Comparison of ENCODE assay signal across 8 cellular contexts in genomic region chr9:36470891-36471290, GRCh38.
A peak's percentile ranks its signal among the peaks of the same experiment; 100 is the strongest.
DNase-seq lines count a peak whose midpoint lies in the region; ATAC-seq lines count a peak whose summit lies in the region.

No MANE protein-coding gene starts in this region.

- ATAC-seq in GM21825 (IDR thresholded peaks at IDR 0.05; ENCODE audit: unreplicated experiment) (peak; percentile 95), HG02970 (IDR thresholded peaks at IDR 0.05; ENCODE audit: low FRiP score, unreplicated experiment) (no peak)

- DNase-seq in GDM1 (lab: John Stamatoyannopoulos, UW) (peak; percentile 25), NCI-H2029 (lab: John Stamatoyannopoulos, UW) (peak; percentile 54), activated T-helper 1 cell treated with Interleukin-2 at 50 U/mL for 16 hours (ENCODE audit: low read depth) (peak; percentile 34), fibroblast of the conjunctiva (ENCODE audit: low read depth) (peak; percentile 29), renal cortical epithelial cell (ENCODE audit: low read depth) (peak; percentile 76), NCI-H82 (lab: John Stamatoyannopoulos, UW) (no peak)
